ENCODE assay signal across 9 cellular contexts in genomic region chr6:97668716-97669115, GRCh38.
A peak's percentile ranks its signal among the peaks of the same experiment; 100 is the strongest.
DNase-seq lines count a peak whose midpoint lies in the region; ATAC-seq and TF ChIP-seq lines count a peak whose summit lies in the region.
"Had no signal": no experiment of that assay in that cellular context is flagged by ENCODE, and none has a peak within 500 bp of the region (broad histone marks: within the 10 kb centered on the region; RNA-seq: fewer than 3 reads in every experiment).

No MANE protein-coding gene starts in this region.

- no peak for DNase-seq in WTC11 (ENCODE audit: low spot score)
- DNase-seq in neural crest cell (ENCODE audit: low read depth, low spot score): peak; percentile 18
- DNase-seq in SJCRH30: no peak
- no peak for DNase-seq in activated T-cell treated with anti-CD3 and anti-CD28 coated beads for 4 hours
- DNase-seq in OCI-M1 (lab: John Stamatoyannopoulos, UW): no peak
- no peak for DNase-seq in activated T-cell treated with anti-CD3 and anti-CD28 coated beads, Interleukin-2, amount 50 U/mL, for 1 hour

- H3K9me3 ChIP-seq in SJCRH30 (replicated peaks): no peaks in the 10 kb centered on the region
- H3K9me3 ChIP-seq: SJSA1 had no signal

- H3K4me1 ChIP-seq in SJCRH30: no peaks in the 10 kb centered on the region

- no peak overlapping the region for H3K4me3 Mint-ChIP-seq in WTC11
- H3K4me3 Mint-ChIP-seq in neural crest cell: no peak overlapping the region

- H3K36me3 ChIP-seq in SJCRH30: no peaks in the 10 kb centered on the region
- H3K36me3 ChIP-seq: SJSA1 had no signal

- H3K36me3 Mint-ChIP-seq in WTC11: no peaks in the 10 kb centered on the region
- no peaks in the 10 kb centered on the region for H3K36me3 Mint-ChIP-seq in neural crest cell (ENCODE audit: low read depth)

- H3K9me3 Mint-ChIP-seq in WTC11 (no peaks in the 10 kb centered on the region), neural crest cell (no peaks in the 10 kb centered on the region)

- H3K4me1 Mint-ChIP-seq in WTC11 (peaks cover 10% of the 10 kb centered on the region), neural crest cell (peaks cover 15% of the 10 kb centered on the region)

- H3K27me3 Mint-ChIP-seq in WTC11 (ENCODE audit: low read depth): no peaks in the 10 kb centered on the region
- H3K27me3 Mint-ChIP-seq in neural crest cell (ENCODE audit: low read depth): no peaks in the 10 kb centered on the region

- CTCF ChIA-PET in WTC11 (lab: Charles Lee): interaction anchor here (0.5 kb wide), 1 partner anchor 188 kb away, joined by 4 read pairs; no protein-coding TSS in a partner anchor

- POLR2A ChIA-PET in WTC11 (lab: Charles Lee): no interaction called here

- peak; percentile 50 for ATAC-seq in GM18505 (IDR thresholded peaks at IDR 0.05; ENCODE audit: unreplicated experiment)
- ATAC-seq in HG02798 (IDR thresholded peaks at IDR 0.05; ENCODE audit: poor library complexity, unreplicated experiment): peak; percentile 26
- ATAC-seq in WTC11: peak; percentile 22

- no peak for TF ChIP-seq POLR2A in GM18505 (IDR thresholded peaks at IDR 0.05; ENCODE audit: borderline replicate concordance, extremely low read depth, insufficient read depth, insufficient read length)

- H3K27ac ChIP-seq in SJCRH30: no peak overlapping the region
- H3K27ac ChIP-seq: SJSA1 had no signal

- no peak overlapping the region for H3K4me3 ChIP-seq in SJCRH30
- H3K4me3 ChIP-seq: SJSA1 had no signal

- H3K27ac Mint-ChIP-seq in WTC11 (no peak overlapping the region), neural crest cell (ENCODE audit: unreplicated experiment) (no peak overlapping the region)

- H3K27me3 ChIP-seq in SJCRH30: no peaks in the 10 kb centered on the region
- H3K27me3 ChIP-seq: SJSA1 had no signal

- no peak for TF ChIP-seq CTCF in WTC11 (IDR thresholded peaks at IDR 0.05)
- TF ChIP-seq CTCF in neural crest cell (conservative IDR thresholded peaks at IDR 0.05): no peak

TF ChIP-seq in WTC11, 78 proteins besides CTCF, POLR2A, EP300 and RAD21:
- TF ChIP-seq ATF1 (CRISPR knock-in tag; IDR thresholded peaks at IDR 0.05) (no peak), TEAD1 (CRISPR knock-in tag; IDR thresholded peaks at IDR 0.05) (no peak), NR3C1 (CRISPR knock-in tag; conservative IDR thresholded peaks at IDR 0.05; ENCODE audit: low read depth) (no peak), GRHL2 (CRISPR knock-in tag; IDR thresholded peaks at IDR 0.05; ENCODE audit: insufficient replicate concordance, severe bottlenecking) (no peak)
- TF ChIP-seq, protein P1, sequence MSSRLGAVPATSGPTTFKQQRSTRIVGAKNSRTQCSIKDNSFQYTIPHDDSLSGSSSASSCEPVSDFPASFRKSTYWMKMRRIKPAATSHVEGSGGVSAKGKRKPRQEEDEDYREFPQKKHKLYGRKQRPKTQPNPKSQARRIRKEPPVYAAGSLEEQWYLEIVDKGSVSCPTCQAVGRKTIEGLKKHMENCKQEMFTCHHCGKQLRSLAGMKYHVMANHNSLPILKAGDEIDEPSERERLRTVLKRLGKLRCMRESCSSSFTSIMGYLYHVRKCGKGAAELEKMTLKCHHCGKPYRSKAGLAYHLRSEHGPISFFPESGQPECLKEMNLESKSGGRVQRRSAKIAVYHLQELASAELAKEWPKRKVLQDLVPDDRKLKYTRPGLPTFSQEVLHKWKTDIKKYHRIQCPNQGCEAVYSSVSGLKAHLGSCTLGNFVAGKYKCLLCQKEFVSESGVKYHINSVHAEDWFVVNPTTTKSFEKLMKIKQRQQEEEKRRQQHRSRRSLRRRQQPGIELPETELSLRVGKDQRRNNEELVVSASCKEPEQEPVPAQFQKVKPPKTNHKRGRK (CRISPR knock-in tag; IDR thresholded peaks at IDR 0.05; ENCODE audit: borderline replicate concordance): no peak
- TF ChIP-seq, protein P2, sequence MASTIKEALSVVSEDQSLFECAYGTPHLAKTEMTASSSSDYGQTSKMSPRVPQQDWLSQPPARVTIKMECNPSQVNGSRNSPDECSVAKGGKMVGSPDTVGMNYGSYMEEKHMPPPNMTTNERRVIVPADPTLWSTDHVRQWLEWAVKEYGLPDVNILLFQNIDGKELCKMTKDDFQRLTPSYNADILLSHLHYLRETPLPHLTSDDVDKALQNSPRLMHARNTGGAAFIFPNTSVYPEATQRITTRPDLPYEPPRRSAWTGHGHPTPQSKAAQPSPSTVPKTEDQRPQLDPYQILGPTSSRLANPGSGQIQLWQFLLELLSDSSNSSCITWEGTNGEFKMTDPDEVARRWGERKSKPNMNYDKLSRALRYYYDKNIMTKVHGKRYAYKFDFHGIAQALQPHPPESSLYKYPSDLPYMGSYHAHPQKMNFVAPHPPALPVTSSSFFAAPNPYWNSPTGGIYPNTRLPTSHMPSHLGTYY (CRISPR knock-in tag; IDR thresholded peaks at IDR 0.05): no peak
